In the genomic region with DNA sequence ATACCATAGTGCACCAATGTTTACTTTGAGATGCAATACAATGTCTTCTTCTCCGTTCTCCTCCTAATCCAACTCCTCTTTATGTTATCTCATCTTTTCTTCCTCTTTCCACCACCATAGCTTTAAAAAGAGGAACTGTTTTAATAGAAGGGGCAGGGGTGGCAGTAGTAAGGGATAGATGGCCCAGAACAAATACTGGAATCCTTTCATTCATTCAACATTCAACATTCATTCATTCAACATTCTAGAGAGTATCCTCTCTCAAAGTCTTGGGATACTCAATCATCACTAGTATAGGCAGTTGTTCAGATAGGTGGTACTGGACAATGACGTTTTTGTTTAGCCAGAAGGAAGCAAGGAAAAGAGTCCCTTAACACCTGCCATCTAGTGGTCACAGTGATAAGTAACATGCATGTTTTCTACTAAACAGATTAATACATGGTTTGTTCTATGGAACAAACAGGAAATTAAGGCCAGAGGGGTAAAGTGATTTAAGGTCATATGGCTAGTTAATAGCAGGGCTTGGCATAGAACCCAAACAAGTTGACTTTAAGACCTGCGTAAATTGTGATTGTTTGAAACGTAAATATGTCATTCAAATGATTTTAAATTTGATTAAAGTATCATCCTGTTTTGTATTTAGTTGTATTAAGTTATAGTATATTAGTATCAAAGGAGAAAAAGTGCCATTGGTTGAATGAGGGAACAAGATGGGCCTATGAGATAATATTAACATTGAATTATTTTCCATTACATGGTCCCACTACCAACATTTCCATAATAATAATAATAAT, we compare ENCODE assay signal across 8 cellular contexts. TPM values are rescaled to one million over a fixed set of nuclear protein-coding genes. Genes with fewer than 3 reads are reported as not detected.
DNase-seq lines count a peak whose midpoint lies in the region; ATAC-seq and TF ChIP-seq lines count a peak whose summit lies in the region.

No MANE protein-coding gene starts in this region.

- WGBS in trophoblast cell (ENCODE audit: extremely low coverage, insufficient coverage, insufficient read length) = no CpG with 5 or more reads among the region's 4 CpGs

- H3K36me3 Mint-ChIP-seq in activated CD4-positive, alpha-beta memory T cell treated with anti-CD3 and anti-CD28 coated beads for 36 hours = peaks cover 13% of the 10 kb centered on the region

- H3K9me2 ChIP-seq in Loucy (replicated peaks; ENCODE audit: low read depth, low read length) = no peaks in the 10 kb centered on the region

- no peak overlapping the region for H3K4ac ChIP-seq in trophoblast cell (ENCODE audit: low read depth, low read length)

- DNase-seq in GM03348 (ENCODE audit: low spot score) = peak; percentile 71
- DNase-seq in RKO (ENCODE audit: low spot score) = peak; percentile 84
- DNase-seq in erythroblast (lab: John Stamatoyannopoulos, UW) = peak; percentile 54 to 62
- peak; percentile 7 to 79 for DNase-seq in trophoblast cell
- no peak for DNase-seq in activated T-cell treated with anti-CD3 and anti-CD28 coated beads, Interleukin-2, amount 50 U/mL, for 48 hours
- DNase-seq in activated CD4-positive, alpha-beta memory T cell treated with anti-CD3 and anti-CD28 coated beads for 36 hours = no peak

- H2AFZ ChIP-seq in Loucy (ENCODE audit: low read length) (peak overlapping the region; percentile 73), trophoblast cell (ENCODE audit: insufficient read depth, low read length, poor library complexity) (no peak overlapping the region)

- H3K4me1 Mint-ChIP-seq in activated CD4-positive, alpha-beta memory T cell treated with anti-CD3 and anti-CD28 coated beads for 36 hours (ENCODE audit: low read depth) = peaks cover 23% of the 10 kb centered on the region

- peaks cover 4% of the 10 kb centered on the region for H3K27me3 ChIP-seq in Loucy (ENCODE audit: insufficient read depth, low read length, poor library complexity, severe bottlenecking)
- no peaks in the 10 kb centered on the region for H3K27me3 ChIP-seq in trophoblast cell (ENCODE audit: insufficient read depth, low read length)

- H3K27ac ChIP-seq in trophoblast cell (ENCODE audit: low read depth, low read length) = no peak overlapping the region

- H3K4me2 ChIP-seq in Loucy (ENCODE audit: low read depth, low read length, poor library complexity, severe bottlenecking) (no peak overlapping the region), trophoblast cell (ENCODE audit: low read length) (no peak overlapping the region)

- H3K4me3 Mint-ChIP-seq in activated CD4-positive, alpha-beta memory T cell treated with anti-CD3 and anti-CD28 coated beads for 36 hours = no peak overlapping the region

- H3K27ac Mint-ChIP-seq in activated CD4-positive, alpha-beta memory T cell treated with anti-CD3 and anti-CD28 coated beads for 36 hours = no peak overlapping the region

- no peak overlapping the region for H2BK5ac ChIP-seq in trophoblast cell (ENCODE audit: low read depth, low read length, poor library complexity)

- POLR2A ChIA-PET in activated CD4-positive, alpha-beta memory T cell treated with anti-CD3 and anti-CD28 coated beads for 36 hours (lab: Charles Lee) = no interaction called here

- CTCF ChIA-PET in activated CD4-positive, alpha-beta memory T cell treated with anti-CD3 and anti-CD28 coated beads for 36 hours (lab: Charles Lee) = interaction anchor here (0.6 to 2.8 kb wide), 4 partner anchors 28 to 406 kb away, joined by 3 to 13 read pairs (median 4); no protein-coding TSS in a partner anchor

- no peaks in the 10 kb centered on the region for H3K79me2 ChIP-seq in Loucy (ENCODE audit: insufficient read depth, low read length)
- peaks cover 5% of the 10 kb centered on the region for H3K79me2 ChIP-seq in trophoblast cell (ENCODE audit: control insufficient read depth, insufficient read depth, low read length, poor library complexity)

- H3K23ac ChIP-seq in trophoblast cell (ENCODE audit: low read length) = no peak overlapping the region

- no peak overlapping the region for H3K14ac ChIP-seq in trophoblast cell (ENCODE audit: low read length)

- peak; percentile 88 for TF ChIP-seq CTCF in Loucy (conservative IDR thresholded peaks at IDR 0.05; ENCODE audit: low read length)

- no peak overlapping the region for H4K8ac ChIP-seq in trophoblast cell (ENCODE audit: low read depth, low read length)

- H3K36me3 ChIP-seq in Loucy (ENCODE audit: insufficient read depth, low read length) (no peaks in the 10 kb centered on the region), trophoblast cell (ENCODE audit: control insufficient read depth in 1 of 2, insufficient read depth in 2 of 2, low read length in 2 of 2) (no peaks in the 10 kb centered on the region)

- H3K9ac ChIP-seq in Loucy (ENCODE audit: low read depth, low read length, poor library complexity, severe bottlenecking) (no peak overlapping the region), trophoblast cell (ENCODE audit: low read length) (no peak overlapping the region)

- intact Hi-C loops in activated CD4-positive, alpha-beta memory T cell treated with anti-CD3 and anti-CD28 coated beads for 36 hours (cut with micrococcal nuclease) = loop anchor here (10.0 kb wide), 1 partner anchor 466 kb away; a partner anchor contains a TSS

- H3K4me1 ChIP-seq in Loucy (ENCODE audit: insufficient read depth, low read length, poor library complexity, severe bottlenecking) (no peaks in the 10 kb centered on the region), trophoblast cell (ENCODE audit: control insufficient read depth in 1 of 2, insufficient read depth in 2 of 2, low read length in 2 of 2) (peaks cover 0 to 4% of the 10 kb centered on the region in 2 experiments)

- no peak overlapping the region for H2AK5ac ChIP-seq in trophoblast cell (ENCODE audit: low read length)

- no peak for ATAC-seq in HG03097 (IDR thresholded peaks at IDR 0.05; ENCODE audit: low FRiP score, unreplicated experiment)

- no peak overlapping the region for H4K12ac ChIP-seq in trophoblast cell (ENCODE audit: low read depth, low read length)

- H3K27me3 Mint-ChIP-seq in activated CD4-positive, alpha-beta memory T cell treated with anti-CD3 and anti-CD28 coated beads for 36 hours = peaks cover 20% of the 10 kb centered on the region

- H4K20me1 ChIP-seq in Loucy (ENCODE audit: insufficient read depth, low read length, poor library complexity, severe bottlenecking) = no peaks in the 10 kb centered on the region

- H3K9me3 ChIP-seq in Loucy (ENCODE audit: insufficient read depth, low read depth, low read length) (no peaks in the 10 kb centered on the region), trophoblast cell (ENCODE audit: insufficient read depth, low read depth, low read length) (no peaks in the 10 kb centered on the region)

- H3K4me3 ChIP-seq in Loucy (ENCODE audit: low read length, poor library complexity, severe bottlenecking) (no peak overlapping the region), trophoblast cell (ENCODE audit: low read depth, low read length) (no peak overlapping the region)

- no peaks in the 10 kb centered on the region for H3F3A ChIP-seq in Loucy (ENCODE audit: low read depth)

- no peak overlapping the region for H2BK120ac ChIP-seq in trophoblast cell (ENCODE audit: insufficient read depth, low read length, poor library complexity)

- H4K91ac ChIP-seq in trophoblast cell (ENCODE audit: low read depth, low read length) = no peak overlapping the region

- TF ChIP-seq POLR2A in erythroblast (IDR thresholded peaks at IDR 0.05; ENCODE audit: low read length) = no peak

- no peaks in the 10 kb centered on the region for H3K9me3 Mint-ChIP-seq in activated CD4-positive, alpha-beta memory T cell treated with anti-CD3 and anti-CD28 coated beads for 36 hours

- peaks cover 5% of the 10 kb centered on the region for H3K79me1 ChIP-seq in trophoblast cell (ENCODE audit: low read length)

- H3K18ac ChIP-seq in trophoblast cell (ENCODE audit: low read length) = no peak overlapping the region

- no peak overlapping the region for H2BK12ac ChIP-seq in trophoblast cell (ENCODE audit: low read length)

RNA-seq across cellular contexts. Expression of a gene that starts 26.9 kb away (rescaled TPM):
- 0.56 and 0.78 TPM in 2 replicates for polyA plus RNA-seq in trophoblast cell (2013)
- total RNA-seq in activated CD4-positive, alpha-beta memory T cell treated with anti-CD3 and anti-CD28 coated beads for 36 hours = 1 to 10 TPM; 1.9 to 3.2 TPM

Comparison
In these comparisons a context has a peak if more than half of its experiments do, and no peak if none do; other contexts are left out.
1. DNase-seq: peak in GM03348 (single experiment), RKO (single experiment), erythroblast (2 of 2) and trophoblast cell (2 of 2); none in activated T-cell treated with anti-CD3 and anti-CD28 coated beads, Interleukin-2, amount 50 U/mL, for 48 hours (0 of 2) and activated CD4-positive, alpha-beta memory T cell treated with anti-CD3 and anti-CD28 coated beads for 36 hours (single experiment).